29 cellular contexts compared by ENCODE assay signal in genomic region chr16:12626411-12626810, GRCh38.
"Had no signal": no experiment of that assay in that cellular context is flagged by ENCODE, and none has a peak within 500 bp of the region (broad histone marks: within the 10 kb centered on the region; RNA-seq: fewer than 3 reads in every experiment).

No MANE protein-coding gene starts in this region.

- ATAC-seq: activated CD8-positive, alpha-beta memory T cell treated with anti-CD3 and anti-CD28 coated beads, Interleukin-2, amount 10 ng/mL, durations not matched to agents 7 days and 5 days; activated CD8-positive, alpha-beta T cell treated with anti-CD3 and anti-CD28 coated beads for 36 hours; activated naive CD4-positive, alpha-beta T cell treated with anti-CD3 and anti-CD28 coated beads, Interleukin-2, amount 50 U/mL, for 72 hours; activated T-cell treated with anti-CD3 and anti-CD28 coated beads, Interleukin-2, amount 50 U/mL, for 4 hours; activated T-cell treated with anti-CD3 and anti-CD28 coated beads, Interleukin-2, amount 50 U/mL, for 72 hours; activated T-helper 17 cell treated with anti-CD3 and anti-CD28 coated beads, Interleukin-2, amount 50 U/mL, for 72 hours; body of pancreas; T-cell; T-helper 17 cell had no signal

- DNase-seq: activated B cell treated with CpG ODN at 0.5 μM for 24 hours; activated CD4-positive, alpha-beta memory T cell treated with anti-CD3 and anti-CD28 coated beads for 36 hours; activated CD4-positive, alpha-beta T cell treated with anti-CD3 and anti-CD28 coated beads for 4 hours; activated CD4-positive, alpha-beta T cell treated with anti-CD3 and anti-CD28 coated beads, Interleukin-2, amount 10 ng/mL, durations not matched to agents 24 days and 14 days; activated CD4-positive, alpha-beta T cell treated with anti-CD3 and anti-CD28 coated beads, Interleukin-2, amount 50 U/mL, for 1 hour; activated CD4-positive, alpha-beta T cell treated with anti-CD3 and anti-CD28 coated beads, Interleukin-2, amount 50 U/mL, for 4 hours; activated CD4-positive, CD25-positive, alpha-beta regulatory T cell treated with anti-CD3 and anti-CD28 coated beads, Interleukin-2, amount 50 U/mL, for 72 hours; activated CD8-positive, alpha-beta memory T cell treated with anti-CD3 and anti-CD28 coated beads, Interleukin-2, amount 10 ng/mL, durations not matched to agents 7 days and 5 days; activated CD8-positive, alpha-beta T cell treated with anti-CD3 and anti-CD28 coated beads for 36 hours; activated effector memory CD4-positive, alpha-beta T cell treated with anti-CD3 and anti-CD28 coated beads, Interleukin-2, amount 50 U/mL, for 16 hours; activated gamma-delta T cell treated with Interleukin-2 at 50 U/mL for 16 hours; activated naive CD4-positive, alpha-beta T cell; activated naive CD4-positive, alpha-beta T cell treated with anti-CD3 and anti-CD28 coated beads for 36 hours; activated naive CD4-positive, alpha-beta T cell treated with anti-CD3 and anti-CD28 coated beads, Interleukin-2, amount 50 U/mL, for 16 hours; activated naive CD8-positive, alpha-beta T cell treated with anti-CD3 and anti-CD28 coated beads for 36 hours; activated T-cell treated with anti-CD3 and anti-CD28 coated beads for 4 hours; activated T-cell treated with anti-CD3 and anti-CD28 coated beads, Interleukin-2, amount 50 U/mL, for 1 hour; activated T-cell treated with anti-CD3 and anti-CD28 coated beads, Interleukin-2, amount 50 U/mL, for 4 hours; activated T-cell treated with anti-CD3 and anti-CD28 coated beads, Interleukin-2, amount 50 U/mL, for 72 hours; adrenal gland; amniotic stem cell; body of pancreas; caudate nucleus; cerebellar nuclear complex; T-cell; T-helper 17 cell; T1000 had no signal
